In genomic region chr13:79522583-79522982, GRCh38 we compare ENCODE assay signal across 9 cellular contexts. TPM values are rescaled to one million over a fixed set of nuclear protein-coding genes. Genes with fewer than 3 reads are reported as not detected.
DNase-seq lines count a peak whose midpoint lies in the region; ATAC-seq, FAIRE-seq and TF ChIP-seq lines count a peak whose summit lies in the region.
"Had no signal": no experiment of that assay in that cellular context is flagged by ENCODE, and none has a peak within 500 bp of the region (broad histone marks: within the 10 kb centered on the region; RNA-seq: fewer than 3 reads in every experiment).

No MANE protein-coding gene starts in this region.

- no peaks in the 10 kb centered on the region for H3K4me1 ChIP-seq in neural progenitor cell

- DNase-seq in H54 (ENCODE audit: insufficient read length, low spot score) (no peak), LHCN-M2 (ENCODE audit: low read depth) (peak; percentile 99), fibroblast of the aortic adventitia (ENCODE audit: low read depth) (peak; percentile 41), neural progenitor cell (ENCODE audit: low spot score) (no peak), cerebellar nuclear complex (lab: John Stamatoyannopoulos, UW) (no peak), HK-2 (ENCODE audit: unreplicated experiment) (no peak), NCI-H146 treated with DMSO at 0.1 percent for 48 hours (lab: John Stamatoyannopoulos, UW; ENCODE audit: unreplicated experiment) (no peak)

- no peak overlapping the region for H3K27ac ChIP-seq in neural progenitor cell

- no peaks in the 10 kb centered on the region for H3K9me3 Mint-ChIP-seq in neural progenitor cell
- H3K9me3 Mint-ChIP-seq: T-cell had no signal

- TF ChIP-seq POLR2A in H54 (IDR thresholded peaks at IDR 0.05; ENCODE audit: low read depth, low read length): no peak

- H3K4me3 ChIP-seq in fibroblast of the aortic adventitia (ENCODE audit: low read depth, low read length): no peak overlapping the region
- H3K4me3 ChIP-seq in neural progenitor cell: no peak overlapping the region

- no peaks in the 10 kb centered on the region for H3K36me3 ChIP-seq in neural progenitor cell

- no peak overlapping the region for H2AFZ ChIP-seq in neural progenitor cell (replicated peaks)

- no peak overlapping the region for H3K4me3 Mint-ChIP-seq in neural progenitor cell
- H3K4me3 Mint-ChIP-seq: T-cell had no signal

- peak; percentile 92 for FAIRE-seq in H54 (lab: Jason Lieb, UNC)

- no peaks in the 10 kb centered on the region for H4K20me1 ChIP-seq in neural progenitor cell (ENCODE audit: low read depth)

- H3K27ac Mint-ChIP-seq in neural progenitor cell: no peak overlapping the region
- H3K27ac Mint-ChIP-seq: T-cell had no signal

- TF ChIP-seq CTCF in fibroblast of the aortic adventitia (IDR thresholded peaks at IDR 0.05; ENCODE audit: insufficient read depth, low read length) (no peak), neural progenitor cell (IDR thresholded peaks at IDR 0.05) (no peak)

- H3K9ac ChIP-seq in neural progenitor cell: no peak overlapping the region

- H3K27me3 ChIP-seq in neural progenitor cell: no peaks in the 10 kb centered on the region

- H3K36me3 Mint-ChIP-seq in neural progenitor cell: peaks cover 5% of the 10 kb centered on the region

- peaks cover 4% of the 10 kb centered on the region for H3K27me3 Mint-ChIP-seq in neural progenitor cell (ENCODE audit: insufficient read depth, low read depth)
- H3K27me3 Mint-ChIP-seq: T-cell had no signal

- H3K4me2 ChIP-seq in neural progenitor cell: no peak overlapping the region

- ATAC-seq in GM18867 (IDR thresholded peaks at IDR 0.05; ENCODE audit: unreplicated experiment): peak; percentile 93

- H3F3A ChIP-seq in neural progenitor cell (ENCODE audit: low read depth): no peaks in the 10 kb centered on the region

- H3K4me1 Mint-ChIP-seq in neural progenitor cell: no peaks in the 10 kb centered on the region

- no peaks in the 10 kb centered on the region for H3K79me2 ChIP-seq in neural progenitor cell (ENCODE audit: low read depth)

- H3K9me3 ChIP-seq in neural progenitor cell (ENCODE audit: low read depth): no peaks in the 10 kb centered on the region

RNA-seq across cellular contexts. Expression of gene NDFIP2, which starts 41.6 kb away (rescaled TPM):
- total RNA-seq in LHCN-M2 (2014; rRNA removed) (39.7 and 44.1 TPM in 2 replicates), fibroblast of the aortic adventitia (ENCODE audit: low replicate concordance) (10.3 and 41.0 TPM in 2 replicates), neural progenitor cell (ENCODE audit: low replicate concordance) (16.8 and 25.4 TPM in 2 replicates)
- 29.1 TPM for polyA plus RNA-seq in LHCN-M2 (2012)

Comparison
In these comparisons a context has a peak if more than half of its experiments do, and no peak if none do; other contexts are left out.
1. DNase-seq: peak in LHCN-M2 (single experiment) and fibroblast of the aortic adventitia (single experiment); none in H54 (single experiment), neural progenitor cell (single experiment), cerebellar nuclear complex (0 of 2), HK-2 (single experiment) and NCI-H146 treated with DMSO at 0.1 percent for 48 hours (single experiment).